10 cellular contexts compared by ENCODE assay signal in genomic region chr11:2777871-2778629, GRCh38.
DNase-seq lines count a peak whose midpoint lies in the region; ATAC-seq, FAIRE-seq and TF ChIP-seq lines count a peak whose summit lies in the region.
"Had no signal": no experiment of that assay in that cellular context is flagged by ENCODE, and none has a peak within 500 bp of the region (broad histone marks: within the 10 kb centered on the region; RNA-seq: fewer than 3 reads in every experiment).

No MANE protein-coding gene starts in this region.

- peak overlapping the region in 1 of 2 donors; percentile 65 for H3K9ac ChIP-seq in kidney (ENCODE audit: low read length in 2 of 2)

- TF ChIP-seq CTCF in kidney (IDR thresholded peaks at IDR 0.05; ENCODE audit: borderline replicate concordance, extremely low read depth, insufficient read depth), result no peak
- no peak for TF ChIP-seq CTCF in testis (IDR thresholded peaks at IDR 0.05)

- ATAC-seq in activated CD4-positive, alpha-beta T cell treated with anti-CD3 and anti-CD28 coated beads for 36 hours, result no peak
- ATAC-seq in activated CD8-positive, alpha-beta memory T cell treated with anti-CD3 and anti-CD28 coated beads, Interleukin-2, amount 10 ng/mL, durations not matched to agents 7 days and 5 days, result no peak

- H3K4me3 ChIP-seq in kidney (ENCODE audit: low read length in 2 of 2) (peak overlapping the region in 1 of 2 donors; percentile 25), testis (no peak overlapping the region)

- no peak overlapping the region for H3K27ac Mint-ChIP-seq in activated CD4-positive, alpha-beta T cell treated with anti-CD3 and anti-CD28 coated beads for 36 hours
- H3K27ac Mint-ChIP-seq in activated CD8-positive, alpha-beta memory T cell treated with anti-CD3 and anti-CD28 coated beads, Interleukin-2, amount 10 ng/mL, durations not matched to agents 7 days and 5 days, result no peak overlapping the region

- POLR2A ChIA-PET in activated CD4-positive, alpha-beta T cell treated with anti-CD3 and anti-CD28 coated beads for 36 hours (lab: Charles Lee), result no interaction called here

- H3K27ac ChIP-seq in kidney (ENCODE audit: low read depth in 2 of 2, low read length in 2 of 2) (peak overlapping the region; percentile 83 to 96), testis (peak overlapping the region; percentile 80 to 90)

- intact Hi-C loops in activated CD4-positive, alpha-beta T cell treated with anti-CD3 and anti-CD28 coated beads for 36 hours (cut with DNase I, micrococcal nuclease), result no loop called here
- intact Hi-C loops in kidney (cut with DNase I) (no loop called here), testis (cut with DNase I; ENCODE audit: low total_unique reads) (no loop called here)

- H3K4me1 Mint-ChIP-seq in activated CD4-positive, alpha-beta T cell treated with anti-CD3 and anti-CD28 coated beads for 36 hours, result peaks cover 10% of the 10 kb centered on the region
- H3K4me1 Mint-ChIP-seq in activated CD8-positive, alpha-beta memory T cell treated with anti-CD3 and anti-CD28 coated beads, Interleukin-2, amount 10 ng/mL, durations not matched to agents 7 days and 5 days, result peaks cover 9% of the 10 kb centered on the region

- peak; percentile 3 for DNase-seq in activated CD4-positive, alpha-beta T cell treated with anti-CD3 and anti-CD28 coated beads for 36 hours
- no peak for DNase-seq in activated CD4-positive, alpha-beta T cell treated with anti-CD3 and anti-CD28 coated beads, Interleukin-2, amount 50 U/mL, for 4 hours
- DNase-seq in activated CD8-positive, alpha-beta memory T cell treated with anti-CD3 and anti-CD28 coated beads, Interleukin-2, amount 10 ng/mL, durations not matched to agents 7 days and 5 days, result peak; percentile 33
- DNase-seq in kidney (peak; percentile 72), testis (peak; percentile 17), NCI-H2107 treated with DMSO at 0.1 percent for 48 hours (lab: John Stamatoyannopoulos, UW; ENCODE audit: unreplicated experiment) (no peak), SW 1271 (lab: John Stamatoyannopoulos, UW) (no peak), NCI-H146 treated with DMSO at 0.1 percent for 48 hours (lab: John Stamatoyannopoulos, UW; ENCODE audit: unreplicated experiment) (no peak)
- DNase-seq: CD4-positive, CD25-positive, alpha-beta regulatory T cell; naive B cell had no signal

- CTCF ChIA-PET in activated CD4-positive, alpha-beta T cell treated with anti-CD3 and anti-CD28 coated beads for 36 hours (lab: Charles Lee), result interaction anchor here (0.6 kb wide), 1 partner anchor 496 kb away, joined by 3 read pairs; no protein-coding TSS in a partner anchor
- CTCF ChIA-PET in activated CD8-positive, alpha-beta memory T cell treated with anti-CD3 and anti-CD28 coated beads, Interleukin-2, amount 10 ng/mL, durations not matched to agents 7 days and 5 days (lab: Charles Lee), result interaction anchor here (1.4 kb wide), 1 partner anchor 110 kb away, joined by 3 read pairs; no protein-coding TSS in a partner anchor

- H3K4me1 ChIP-seq in kidney (ENCODE audit: control insufficient read depth in 1 of 2, insufficient read depth in 1 of 2, low read depth in 1 of 2, low read length in 2 of 2) (peaks cover 19 to 28% of the 10 kb centered on the region in 2 donors), testis (peaks cover 40% of the 10 kb centered on the region)

- H3K9me3 Mint-ChIP-seq in activated CD4-positive, alpha-beta T cell treated with anti-CD3 and anti-CD28 coated beads for 36 hours (ENCODE audit: low read depth), result no peaks in the 10 kb centered on the region
- H3K9me3 Mint-ChIP-seq in activated CD8-positive, alpha-beta memory T cell treated with anti-CD3 and anti-CD28 coated beads, Interleukin-2, amount 10 ng/mL, durations not matched to agents 7 days and 5 days (ENCODE audit: low read depth), result no peaks in the 10 kb centered on the region

- no peak overlapping the region for H3K4me3 Mint-ChIP-seq in activated CD4-positive, alpha-beta T cell treated with anti-CD3 and anti-CD28 coated beads for 36 hours
- H3K4me3 Mint-ChIP-seq in activated CD8-positive, alpha-beta memory T cell treated with anti-CD3 and anti-CD28 coated beads, Interleukin-2, amount 10 ng/mL, durations not matched to agents 7 days and 5 days, result no peak overlapping the region
- H3K4me3 Mint-ChIP-seq: CD4-positive, CD25-positive, alpha-beta regulatory T cell had no signal

- H3K27me3 ChIP-seq in testis, result no peaks in the 10 kb centered on the region

- H3K36me3 ChIP-seq in kidney (ENCODE audit: control insufficient read depth in 1 of 2, insufficient read depth in 2 of 2, low read length in 2 of 2) (no peaks in the 10 kb centered on the region), testis (ENCODE audit: low read depth, missing control alignments) (no peaks in the 10 kb centered on the region)

- H3K27me3 Mint-ChIP-seq in activated CD4-positive, alpha-beta T cell treated with anti-CD3 and anti-CD28 coated beads for 36 hours, result no peaks in the 10 kb centered on the region
- peaks cover 11% of the 10 kb centered on the region for H3K27me3 Mint-ChIP-seq in activated CD8-positive, alpha-beta memory T cell treated with anti-CD3 and anti-CD28 coated beads, Interleukin-2, amount 10 ng/mL, durations not matched to agents 7 days and 5 days
- H3K27me3 Mint-ChIP-seq: CD4-positive, CD25-positive, alpha-beta regulatory T cell had no signal

- TF ChIP-seq POLR2A in testis (IDR thresholded peaks at IDR 0.05), result no peak

- WGBS in testis, 2 donors, result 75 to 93% methylated on average over 13 to 27 of the region's 27 CpGs

- H3K9me3 ChIP-seq in kidney (ENCODE audit: control insufficient read depth in 1 of 2, low read length in 2 of 2) (no peaks in the 10 kb centered on the region), testis (no peaks in the 10 kb centered on the region)

- no peak for FAIRE-seq in kidney (lab: Jason Lieb, UNC)

- H3K36me3 Mint-ChIP-seq in activated CD4-positive, alpha-beta T cell treated with anti-CD3 and anti-CD28 coated beads for 36 hours (ENCODE audit: low read depth), result no peaks in the 10 kb centered on the region
- no peaks in the 10 kb centered on the region for H3K36me3 Mint-ChIP-seq in activated CD8-positive, alpha-beta memory T cell treated with anti-CD3 and anti-CD28 coated beads, Interleukin-2, amount 10 ng/mL, durations not matched to agents 7 days and 5 days

Comparison
In these comparisons a context has a peak if more than half of its experiments do, and no peak if none do; other contexts are left out.
1. DNase-seq: peak in activated CD4-positive, alpha-beta T cell treated with anti-CD3 and anti-CD28 coated beads for 36 hours (single experiment), activated CD8-positive, alpha-beta memory T cell treated with anti-CD3 and anti-CD28 coated beads, Interleukin-2, amount 10 ng/mL, durations not matched to agents 7 days and 5 days (single experiment), kidney (single experiment) and testis (single experiment); none in activated CD4-positive, alpha-beta T cell treated with anti-CD3 and anti-CD28 coated beads, Interleukin-2, amount 50 U/mL, for 4 hours (0 of 2), NCI-H2107 treated with DMSO at 0.1 percent for 48 hours (single experiment), SW 1271 (0 of 2) and NCI-H146 treated with DMSO at 0.1 percent for 48 hours (single experiment).